8 cellular contexts compared by ENCODE assay signal in genomic region chr14:90399541-90400444, GRCh38. TPM values are rescaled to one million over a fixed set of nuclear protein-coding genes. Genes with fewer than 3 reads are reported as not detected.
A peak's percentile ranks its signal among the peaks of the same experiment; 100 is the strongest.
DNase-seq lines count a peak whose midpoint lies in the region; ATAC-seq and TF ChIP-seq lines count a peak whose summit lies in the region.

No MANE protein-coding gene starts in this region.

- peak overlapping the region; percentile 97 for H3K4me3 Mint-ChIP-seq in activated T-cell treated with anti-CD3 and anti-CD28 coated beads, Interleukin-2, amount 50 U/mL, for 24 hours
- H3K4me3 Mint-ChIP-seq in naive B cell: peak overlapping the region; percentile 82 to 99 (median 96)

- BruUV-seq in PC-9 (replicated peaks; lab: Mats Ljungman, UMichigan): TSS peak; percentile 20

- H3K27ac Mint-ChIP-seq in activated T-cell treated with anti-CD3 and anti-CD28 coated beads, Interleukin-2, amount 50 U/mL, for 24 hours: peak overlapping the region; percentile 97
- peak overlapping the region; percentile 95 to 100 (median 100) for H3K27ac Mint-ChIP-seq in naive B cell

- H3K4me3 ChIP-seq in Jurkat, Clone E6-1 (ENCODE audit: low read length): no peak overlapping the region
- peak overlapping the region; percentile 86; the same call in 1 of the 2 replicates for H3K4me3 ChIP-seq in PC-9

- H2AFZ ChIP-seq in PC-9: no peak overlapping the region

- no peaks in the 10 kb centered on the region for H3K27me3 Mint-ChIP-seq in activated T-cell treated with anti-CD3 and anti-CD28 coated beads, Interleukin-2, amount 50 U/mL, for 24 hours
- no peaks in the 10 kb centered on the region for H3K27me3 Mint-ChIP-seq in naive B cell

- H3F3A ChIP-seq in PC-9 (ENCODE audit: insufficient read depth, low read depth): no peaks in the 10 kb centered on the region

- CTCF ChIA-PET in PC-9 (lab: Charles Lee): interaction anchor here (0.6 to 1.1 kb wide), 2 partner anchors 19 to 351 kb away, joined by 3 to 5 read pairs; no protein-coding TSS in a partner anchor

- H3K9me3 ChIP-seq in PC-9 (ENCODE audit: insufficient read depth, low read depth): no peaks in the 10 kb centered on the region

- peak overlapping the region; percentile 88 for H3K4me2 ChIP-seq in PC-9

- ATAC-seq in GM21576 (IDR thresholded peaks at IDR 0.05; ENCODE audit: unreplicated experiment) (peak; percentile 50), esophagus mucosa (peak; percentile 67), naive B cell (ENCODE audit: low read depth in 2 of 2) (peak; percentile 43 to 46)

- DNase-seq in DMS153 (lab: John Stamatoyannopoulos, UW): peak; percentile 86
- peak; percentile 89 for DNase-seq in Jurkat, Clone E6-1 (ENCODE audit: low read depth, low spot score)
- peak; percentile 58 to 67 for DNase-seq in PC-9
- peak; percentile 82 for DNase-seq in activated T-cell treated with anti-CD3 and anti-CD28 coated beads, Interleukin-2, amount 50 U/mL, for 24 hours
- peak; percentile 82 for DNase-seq in naive B cell
- DNase-seq in stimulated activated CD8-positive, alpha-beta memory T cell treated with anti-CD3 and anti-CD28 coated beads, Interleukin-7, amount 100 ng/mL, for 4 hours (ENCODE audit: low read depth in 2 of 2): peak; percentile 76 to 78

- peaks cover 16% of the 10 kb centered on the region for H3K4me1 ChIP-seq in PC-9 (replicated peaks; ENCODE audit: insufficient read depth)

- no peak overlapping the region for H3K27ac ChIP-seq in PC-9

- H3K36me3 Mint-ChIP-seq in activated T-cell treated with anti-CD3 and anti-CD28 coated beads, Interleukin-2, amount 50 U/mL, for 24 hours (ENCODE audit: low read depth): peaks cover 70% of the 10 kb centered on the region
- H3K36me3 Mint-ChIP-seq in naive B cell: peaks cover 14 to 16% of the 10 kb centered on the region in 2 donors

- H3K4me1 Mint-ChIP-seq in activated T-cell treated with anti-CD3 and anti-CD28 coated beads, Interleukin-2, amount 50 U/mL, for 24 hours (ENCODE audit: low read depth): peaks cover 66% of the 10 kb centered on the region
- peaks cover 28 to 47% (median 42%) of the 10 kb centered on the region in 3 donors for H3K4me1 Mint-ChIP-seq in naive B cell

- POLR2A ChIA-PET in PC-9 (lab: Charles Lee; ENCODE audit: unreplicated experiment): no interaction called here

- H4K20me1 ChIP-seq in PC-9 (ENCODE audit: insufficient read depth): peaks cover 15% of the 10 kb centered on the region; the same call in 1 of the 2 replicates

- H3K9me2 ChIP-seq in PC-9 (ENCODE audit: insufficient read depth): no peaks in the 10 kb centered on the region

- H3K9me3 Mint-ChIP-seq in activated T-cell treated with anti-CD3 and anti-CD28 coated beads, Interleukin-2, amount 50 U/mL, for 24 hours: no peaks in the 10 kb centered on the region
- peaks cover 0 to 5% (median 0%) of the 10 kb centered on the region in 7 donors for H3K9me3 Mint-ChIP-seq in naive B cell

- H3K79me2 ChIP-seq in PC-9 (ENCODE audit: low read depth): peaks cover 32% of the 10 kb centered on the region

- H3K27me3 ChIP-seq in PC-9 (ENCODE audit: insufficient read depth, low read depth): no peaks in the 10 kb centered on the region

- peak; percentile 90 for TF ChIP-seq CTCF in PC-9 (conservative IDR thresholded peaks at IDR 0.05)

- intact Hi-C loops in PC-9 (cut with micrococcal nuclease; ENCODE audit: unreplicated experiment): loop anchor here (1.0 to 10.0 kb wide), 6 partner anchors 67 to 298 kb away; partner anchors contain the start of gene NRDE2

- H3K36me3 ChIP-seq in PC-9 (ENCODE audit: low read depth): peaks cover 27% of the 10 kb centered on the region; the same call in 1 of the 2 replicates

RNA-seq across cellular contexts. Expression of gene CALM1, which starts 3.0 kb away (rescaled TPM):
- 176 TPM for polyA plus RNA-seq in Jurkat, Clone E6-1 (2012; ENCODE audit: insufficient read depth, insufficient read length)
- total RNA-seq in PC-9 (2021): 103 and 122 TPM in 2 replicates
- 420 TPM for total RNA-seq in esophagus mucosa
- 1,000 to 10,000 TPM; 1,004 to 1,312 (median 1,081) TPM for polyA plus RNA-seq in naive B cell (ENCODE audit: low read depth in 6 of 6)
